Comparison of ENCODE assay signal across 8 cellular contexts in the genomic region with DNA sequence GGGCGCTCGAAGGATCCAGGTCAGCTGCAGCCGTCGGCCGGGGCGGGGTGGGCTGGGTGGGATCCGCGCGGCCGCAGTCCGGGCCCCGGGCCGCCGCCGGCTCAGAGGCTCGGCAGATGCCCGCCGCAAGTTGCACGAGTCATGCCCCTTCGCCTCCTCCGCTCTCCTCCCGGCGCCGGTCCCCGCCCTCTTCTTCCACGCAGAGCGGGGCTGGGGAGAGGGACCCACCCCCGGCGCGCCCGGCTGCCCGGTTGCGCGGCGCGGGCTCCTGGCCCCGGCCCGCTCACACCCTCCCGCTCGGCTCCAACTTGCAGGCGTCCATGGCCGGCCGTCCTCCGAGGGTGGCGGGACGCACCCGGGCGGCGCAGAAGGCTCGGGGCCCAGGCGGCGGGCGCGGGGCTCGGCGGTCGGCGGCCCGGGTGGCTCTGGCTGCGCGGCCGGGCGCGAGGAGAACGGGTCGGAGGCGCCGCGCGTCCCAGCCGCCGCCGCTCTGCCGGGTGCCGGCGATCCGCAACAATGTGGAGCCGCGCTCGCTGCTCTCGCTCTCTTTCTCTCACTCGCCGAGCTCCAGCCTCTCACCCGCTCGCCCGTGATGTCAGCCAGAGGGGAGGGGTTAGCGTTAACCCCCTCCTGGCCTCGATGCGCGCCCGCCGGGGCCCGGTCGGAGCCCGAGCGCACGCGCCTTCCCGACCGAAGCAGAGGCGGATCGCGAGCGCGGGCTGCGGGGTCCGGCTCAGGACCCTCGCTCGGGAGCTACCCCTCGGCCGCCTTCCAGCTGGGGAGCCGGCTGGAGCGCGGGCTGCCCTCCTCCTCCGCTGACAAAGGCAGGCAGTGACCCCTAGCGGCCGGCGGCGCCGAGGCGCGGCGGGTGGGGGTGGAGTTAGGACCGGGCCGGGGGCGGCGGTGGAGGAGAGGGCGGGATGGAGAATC. TPM values are rescaled to one million over a fixed set of nuclear protein-coding genes. Genes with fewer than 3 reads are reported as not detected.
DNase-seq lines count a peak whose midpoint lies in the region; ATAC-seq and TF ChIP-seq lines count a peak whose summit lies in the region.

Gene NECTIN1 (minus strand): TSS at position 550 of the 930 bp plus-strand sequence. CDS start 647 bp downstream, outside the sequence.

- H3K9me3 ChIP-seq in CD4-positive, alpha-beta T cell (ENCODE audit: control insufficient read depth, low read length), result no peaks in the 10 kb centered on the region

- POLR2A ChIA-PET in CD4-positive, alpha-beta T cell (lab: Charles Lee), result interaction anchor here (1.2 to 1.3 kb wide), 2 partner anchors 60 to 107 kb away, joined by 3 read pairs; no protein-coding TSS in a partner anchor

- peak; percentile 83 for ATAC-seq in CD4-positive, alpha-beta T cell (ENCODE audit: poor library complexity)
- peak; percentile 73 for ATAC-seq in HG03457 (IDR thresholded peaks at IDR 0.05; ENCODE audit: unreplicated experiment)
- ATAC-seq in memory B cell (ENCODE audit: low read depth), result peak; percentile 88

- H3K4me1 Mint-ChIP-seq in CD4-positive, alpha-beta T cell (ENCODE audit: low read depth), result peaks cover 5% of the 10 kb centered on the region
- H3K4me1 Mint-ChIP-seq in memory B cell, result peaks cover 19% of the 10 kb centered on the region

- H3K4me3 Mint-ChIP-seq in CD4-positive, alpha-beta T cell, result peak within 1 kb of the TSS; percentile 99
- peak within 1 kb of the TSS; percentile 90 for H3K4me3 Mint-ChIP-seq in memory B cell

- no peaks in the 10 kb centered on the region for H3K9me3 Mint-ChIP-seq in CD4-positive, alpha-beta T cell
- no peaks in the 10 kb centered on the region for H3K9me3 Mint-ChIP-seq in memory B cell

- peaks cover 26% of the 10 kb centered on the region for H3K27me3 Mint-ChIP-seq in CD4-positive, alpha-beta T cell
- peaks cover 15% of the 10 kb centered on the region for H3K27me3 Mint-ChIP-seq in memory B cell

- intact Hi-C loops in CD4-positive, alpha-beta T cell (cut with DNase I, micrococcal nuclease), result loop anchor here (1.0 to 10.0 kb wide), 6 partner anchors 62 to 482 kb away; partner anchors contain the start of genes OAF (in 1 of the 2) and USP2 (in 1 of the 2)

- CTCF ChIA-PET in CD4-positive, alpha-beta T cell (lab: Charles Lee), result interaction anchor here (0.8 to 2.1 kb wide), 12 partner anchors 8 to 574 kb away, joined by 3 to 11 read pairs (median 6); no protein-coding TSS in a partner anchor

- H3K27me3 ChIP-seq in CD4-positive, alpha-beta T cell (ENCODE audit: control insufficient read depth, insufficient read depth, low read length), result peaks cover 27% of the 10 kb centered on the region

- H3K36me3 Mint-ChIP-seq in CD4-positive, alpha-beta T cell (ENCODE audit: low read depth), result peaks cover 4% of the 10 kb centered on the region
- no peaks in the 10 kb centered on the region for H3K36me3 Mint-ChIP-seq in memory B cell

- DNase-seq in CD4-positive, alpha-beta T cell, result peak; percentile 64 to 88 (median 79)
- peak; percentile 94 for DNase-seq in GM19240 (ENCODE audit: insufficient read length, low spot score)
- peak; percentile 96 for DNase-seq in NCI-H82 (lab: John Stamatoyannopoulos, UW)
- peak; percentile 54 to 75 for DNase-seq in activated CD8-positive, alpha-beta memory T cell treated with anti-CD3 and anti-CD28 coated beads for 1 hour (ENCODE audit: extremely low read depth in 1 of 2, low read depth in 1 of 2)
- DNase-seq in effector CD8-positive, alpha-beta T cell (lab: John Stamatoyannopoulos, UW), result peak; percentile 75
- peak; percentile 83 to 97 for DNase-seq in memory B cell (ENCODE audit: low spot score in 2 of 2)
- peak; percentile 62 to 80 (median 68) for DNase-seq in stimulated activated CD4-positive, alpha-beta T cell treated with anti-CD3 and anti-CD28 coated beads, TNF-alpha, amount 100 ng/mL, for 48 hours (ENCODE audit: low read depth in 3 of 3)

- H3K27ac ChIP-seq in CD4-positive, alpha-beta T cell (ENCODE audit: low read depth, low read length), result no peak within 1 kb of the TSS

- peak within 1 kb of the TSS; percentile 83 for H3K27ac Mint-ChIP-seq in CD4-positive, alpha-beta T cell
- H3K27ac Mint-ChIP-seq in memory B cell, result peak within 1 kb of the TSS; percentile 69

- TF ChIP-seq CTCF in CD4-positive, alpha-beta T cell (IDR thresholded peaks at IDR 0.05), result peak; percentile 91

RNA-seq across cellular contexts. Expression of gene NECTIN1, which starts in this region (rescaled TPM):
- total RNA-seq in CD4-positive, alpha-beta T cell, result 1 to 10 TPM; 2.5 to 3.4 TPM
